ENCODE assay signal across 19 cellular contexts in the genomic region with DNA sequence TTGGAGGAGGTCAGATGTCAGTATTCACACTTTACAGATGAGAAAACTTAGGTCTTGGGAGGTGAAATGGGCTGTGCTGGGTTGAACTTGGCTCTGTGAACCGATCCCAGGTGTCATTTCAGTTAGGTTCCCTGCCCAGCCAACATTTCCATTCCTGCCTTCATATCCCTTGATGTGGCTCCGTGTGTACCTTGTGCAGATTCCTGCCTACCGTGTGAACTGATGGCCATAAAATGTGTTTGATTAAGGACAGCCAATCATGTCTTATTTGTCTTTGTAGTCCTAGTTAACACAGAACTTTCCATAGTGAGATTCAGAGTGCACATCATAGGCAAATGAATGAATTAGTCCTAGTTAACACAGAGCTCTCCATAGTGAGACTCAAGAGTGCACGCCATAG.
DNase-seq lines count a peak whose midpoint lies in the region; ATAC-seq, FAIRE-seq and TF ChIP-seq lines count a peak whose summit lies in the region.
"Had no signal": no experiment of that assay in that cellular context is flagged by ENCODE, and none has a peak within 500 bp of the region (broad histone marks: within the 10 kb centered on the region; RNA-seq: fewer than 3 reads in every experiment).

No MANE protein-coding gene starts in this region.

- FAIRE-seq in small intestine (lab: Jason Lieb, UNC), result no peak
- FAIRE-seq: D721Med, G401.6, GM12891, GM18507, H54 had no signal

- H2AFZ ChIP-seq in hepatocyte, result no peak overlapping the region
- H2AFZ ChIP-seq: GM23338 had no signal

- H3K36me3 ChIP-seq in hepatocyte (replicated peaks; ENCODE audit: insufficient read depth, low read depth), result no peaks in the 10 kb centered on the region
- H3K36me3 ChIP-seq in small intestine (ENCODE audit: control insufficient read depth in 2 of 2, insufficient read depth in 2 of 2, low read length in 2 of 2), result no peaks in the 10 kb centered on the region
- H3K36me3 ChIP-seq: BE2C had no signal

- H3K4me3 ChIP-seq in hepatocyte (no peak overlapping the region), small intestine (ENCODE audit: low read depth in 1 of 2, low read length in 2 of 2) (no peak overlapping the region)
- H3K4me3 ChIP-seq: GM23338 had no signal

- no peak for ATAC-seq in GM18498 (IDR thresholded peaks at IDR 0.05; ENCODE audit: unreplicated experiment)
- ATAC-seq: GM23338 had no signal

- peaks cover 4% of the 10 kb centered on the region for H3K79me2 ChIP-seq in hepatocyte

- no peaks in the 10 kb centered on the region for H3K9me2 ChIP-seq in hepatocyte (replicated peaks; ENCODE audit: insufficient read depth)

- H3K4me2 ChIP-seq in hepatocyte, result no peak overlapping the region
- H3K4me2 ChIP-seq: GM23338 had no signal

- no peaks in the 10 kb centered on the region for H3K9me3 Mint-ChIP-seq in activated CD4-positive, alpha-beta memory T cell treated with anti-CD3 and anti-CD28 coated beads for 36 hours
- H3K9me3 Mint-ChIP-seq: CD4-positive, CD25-positive, alpha-beta regulatory T cell; CD8-positive, alpha-beta memory T cell; GM23338 had no signal

- no peaks in the 10 kb centered on the region for H3K27me3 Mint-ChIP-seq in activated CD4-positive, alpha-beta memory T cell treated with anti-CD3 and anti-CD28 coated beads for 36 hours
- H3K27me3 Mint-ChIP-seq: CD4-positive, CD25-positive, alpha-beta regulatory T cell; CD8-positive, alpha-beta memory T cell had no signal

- 64% methylated on average over 4 of the region's 4 CpGs for WGBS in hepatocyte (ENCODE audit: low lambda C conversion rate, missing lambda C conversion rate)
- 38 to 73% (median 62%) methylated on average over 4 of the region's 4 CpGs for WGBS in small intestine, 3 donors

- H3K27me3 ChIP-seq in hepatocyte (no peaks in the 10 kb centered on the region), small intestine (ENCODE audit: control insufficient read depth in 2 of 2, insufficient read depth in 2 of 2, low read length in 2 of 2) (no peaks in the 10 kb centered on the region)
- H3K27me3 ChIP-seq: BE2C had no signal

- DNase-seq in HT-29 (ENCODE audit: low spot score) (peak; percentile 32), NCI-H526 treated with DMSO at 0.1 percent for 48 hours (lab: John Stamatoyannopoulos, UW) (peak; percentile 11), hepatocyte (ENCODE audit: low spot score) (peak; percentile 13), small intestine (peak; percentile 9), NCI-H2227 treated with DMSO at 0.1 percent for 48 hours (lab: John Stamatoyannopoulos, UW) (no peak)
- DNase-seq in activated CD4-positive, alpha-beta memory T cell treated with anti-CD3 and anti-CD28 coated beads for 36 hours, result no peak
- DNase-seq: BE2C; C1 segment of cervical spinal cord; CD4-positive, CD25-positive, alpha-beta regulatory T cell; CD8-positive, alpha-beta memory T cell; COR-L47; HCEC 1CT had no signal

- peaks cover 16% of the 10 kb centered on the region for H3K4me1 Mint-ChIP-seq in activated CD4-positive, alpha-beta memory T cell treated with anti-CD3 and anti-CD28 coated beads for 36 hours (ENCODE audit: low read depth)

- H3K4me1 ChIP-seq in hepatocyte (ENCODE audit: insufficient read depth), result no peaks in the 10 kb centered on the region
- no peaks in the 10 kb centered on the region for H3K4me1 ChIP-seq in small intestine (ENCODE audit: control insufficient read depth in 2 of 2, insufficient read depth in 1 of 2, low read depth in 1 of 2, low read length in 1 of 2)

- H3K27ac ChIP-seq in hepatocyte (no peak overlapping the region), small intestine (ENCODE audit: low read depth in 1 of 2, low read length in 1 of 2) (no peak overlapping the region)

- intact Hi-C loops in activated CD4-positive, alpha-beta memory T cell treated with anti-CD3 and anti-CD28 coated beads for 36 hours (cut with micrococcal nuclease), result no loop called here

- no peak overlapping the region for H3K4me3 Mint-ChIP-seq in activated CD4-positive, alpha-beta memory T cell treated with anti-CD3 and anti-CD28 coated beads for 36 hours
- H3K4me3 Mint-ChIP-seq: CD4-positive, CD25-positive, alpha-beta regulatory T cell; GM23338 had no signal

- peaks cover 1% of the 10 kb centered on the region for H3K36me3 Mint-ChIP-seq in activated CD4-positive, alpha-beta memory T cell treated with anti-CD3 and anti-CD28 coated beads for 36 hours

- H3K9me3 ChIP-seq in hepatocyte (ENCODE audit: low read depth), result no peaks in the 10 kb centered on the region
- no peaks in the 10 kb centered on the region for H3K9me3 ChIP-seq in small intestine (ENCODE audit: control insufficient read depth, low read depth)
- H3K9me3 ChIP-seq: BE2C had no signal

- no peak for TF ChIP-seq CTCF in hepatocyte (IDR thresholded peaks at IDR 0.05; ENCODE audit: poor library complexity)

- POLR2A ChIA-PET in activated CD4-positive, alpha-beta memory T cell treated with anti-CD3 and anti-CD28 coated beads for 36 hours (lab: Charles Lee), result no interaction called here

- H4K20me1 ChIP-seq in hepatocyte (ENCODE audit: insufficient read depth, poor library complexity, severe bottlenecking), result no peaks in the 10 kb centered on the region

- no peak overlapping the region for H3K27ac Mint-ChIP-seq in activated CD4-positive, alpha-beta memory T cell treated with anti-CD3 and anti-CD28 coated beads for 36 hours
- H3K27ac Mint-ChIP-seq: CD4-positive, CD25-positive, alpha-beta regulatory T cell; GM23338 had no signal

- CTCF ChIA-PET in activated CD4-positive, alpha-beta memory T cell treated with anti-CD3 and anti-CD28 coated beads for 36 hours (lab: Charles Lee), result no interaction called here

Comparison
In these comparisons a context has a peak if more than half of its experiments do, and no peak if none do; other contexts are left out.
1. DNase-seq: peak in HT-29 (single experiment), NCI-H526 treated with DMSO at 0.1 percent for 48 hours (single experiment), hepatocyte (single experiment) and small intestine (single experiment); none in NCI-H2227 treated with DMSO at 0.1 percent for 48 hours (single experiment) and activated CD4-positive, alpha-beta memory T cell treated with anti-CD3 and anti-CD28 coated beads for 36 hours (single experiment).